15 cellular contexts compared by ENCODE assay signal in genomic region chr1:32947669-32948068, GRCh38. TPM values are rescaled to one million over a fixed set of nuclear protein-coding genes. Genes with fewer than 3 reads are reported as not detected.
"Had no signal": no experiment of that assay in that cellular context is flagged by ENCODE, and none has a peak within 500 bp of the region (broad histone marks: within the 10 kb centered on the region; RNA-seq: fewer than 3 reads in every experiment).

No MANE protein-coding gene starts in this region.

- H3K4me3 ChIP-seq: cardiac muscle cell, pancreas, SJCRH30 had no signal

- H3K27me3 ChIP-seq: cardiac muscle cell, foreskin keratinocyte, pancreas, SJCRH30 had no signal

- H3K27me3 Mint-ChIP-seq: activated naive CD8-positive, alpha-beta T cell; naive B cell had no signal

- H3K4me1 ChIP-seq: SJCRH30 had no signal

- H3K9me3 Mint-ChIP-seq: activated T-helper 1 cell treated with anti-CD3 and anti-CD28 coated beads, Interleukin-12 subunit alpha, Interleukin-12 subunit beta, Interleukin-2, Interleukin-4 antibody, amounts not matched to agents 30 ng/mL and 10 ng/mL and 1 ng/mL, durations not matched to agents 14 hours and 24 hours and 36 hours; naive B cell had no signal

- H3K27ac Mint-ChIP-seq: activated naive CD8-positive, alpha-beta T cell; activated T-helper 1 cell treated with anti-CD3 and anti-CD28 coated beads, Interleukin-12 subunit alpha, Interleukin-12 subunit beta, Interleukin-2, Interleukin-4 antibody, amounts not matched to agents 30 ng/mL and 10 ng/mL and 1 ng/mL, durations not matched to agents 14 hours and 24 hours and 36 hours had no signal

- H3K27ac ChIP-seq: cardiac muscle cell, SJCRH30 had no signal

- H3K9me3 ChIP-seq: pancreas, SJCRH30 had no signal

- H3K4me3 Mint-ChIP-seq: activated naive CD8-positive, alpha-beta T cell; activated T-helper 1 cell treated with anti-CD3 and anti-CD28 coated beads, Interleukin-12 subunit alpha, Interleukin-12 subunit beta, Interleukin-2, Interleukin-4 antibody, amounts not matched to agents 30 ng/mL and 10 ng/mL and 1 ng/mL, durations not matched to agents 14 hours and 24 hours and 36 hours; naive B cell had no signal

- DNase-seq: activated CD4-positive, alpha-beta T cell treated with anti-CD3 and anti-CD28 coated beads for 1 hour; activated T-cell treated with anti-CD3 and anti-CD28 coated beads for 4 hours; foreskin keratinocyte; glutamatergic neuron; hypothalamus; islet precursor cell; naive B cell; pancreas; SJCRH30; stimulated activated naive CD4-positive, alpha-beta T cell; T-helper 2 cell had no signal

RNA-seq across cellular contexts. Expression of gene TMEM54, which starts 46.5 kb away (rescaled TPM):
- total RNA-seq: mononuclear cell had no signal
